ENCODE assay signal across 9 cellular contexts in the genomic region with DNA sequence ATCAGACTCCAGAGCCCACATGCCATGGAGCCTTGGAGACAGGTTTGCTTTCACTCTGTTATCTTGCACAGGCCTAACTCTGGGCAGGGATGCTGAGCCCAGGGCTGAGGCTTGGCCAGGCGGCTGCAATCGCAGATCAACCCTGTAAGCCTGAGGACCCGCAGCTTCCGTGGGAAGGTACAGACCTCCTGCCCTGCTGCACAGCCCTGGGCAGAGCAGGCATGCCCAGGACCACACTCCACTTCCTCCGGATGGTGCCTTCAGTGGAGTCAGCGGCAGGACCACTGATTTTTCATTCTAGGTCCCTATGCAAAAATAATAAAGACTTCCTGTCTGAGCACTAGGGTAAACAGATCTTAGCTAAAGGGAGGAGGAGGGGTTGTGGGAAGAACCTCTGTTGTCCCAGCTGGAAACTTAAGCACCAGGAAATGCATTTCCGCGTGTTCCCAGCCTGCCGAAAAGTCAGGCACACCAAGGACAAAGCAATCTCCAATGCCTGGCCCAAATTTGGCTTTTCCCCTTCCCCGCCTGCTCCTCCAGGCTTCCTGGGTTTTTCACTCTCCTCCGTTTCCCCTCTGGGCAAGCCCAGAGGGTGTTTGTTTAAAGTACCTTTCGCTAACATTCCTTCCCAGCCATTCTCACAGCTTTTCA.
A peak's percentile ranks its signal among the peaks of the same experiment; 100 is the strongest.
DNase-seq lines count a peak whose midpoint lies in the region; ATAC-seq and TF ChIP-seq lines count a peak whose summit lies in the region.
"Had no signal": no experiment of that assay in that cellular context is flagged by ENCODE, and none has a peak within 500 bp of the region (broad histone marks: within the 10 kb centered on the region; RNA-seq: fewer than 3 reads in every experiment).

No MANE protein-coding gene starts in this region.

- H3K4me1 ChIP-seq in heart right ventricle (peaks cover 5 to 40% (median 31%) of the 10 kb centered on the region in 9 donors), neuronal stem cell (ENCODE audit: control insufficient read depth in 2 of 2, insufficient read depth in 1 of 2, low read depth in 1 of 2, low read length in 2 of 2) (peaks cover 3 to 6% of the 10 kb centered on the region in 2 donors)

- H3K14ac ChIP-seq in neuronal stem cell (ENCODE audit: low read length): no peak overlapping the region

- H3K27me3 ChIP-seq in heart right ventricle: peaks cover 0 to 13% (median 0%) of the 10 kb centered on the region in 7 donors
- peaks cover 0 to 3% (median 2%) of the 10 kb centered on the region in 3 experiments for H3K27me3 ChIP-seq in neuronal stem cell (ENCODE audit: control insufficient read depth in 3 of 3, insufficient read depth in 3 of 3, low read depth in 1 of 3, low read length in 3 of 3)

- H3K4me3 ChIP-seq in heart right ventricle (peak overlapping the region in 5 of 10 donors; percentile 11 to 25 (median 17)), neuronal stem cell (ENCODE audit: low read length in 2 of 2) (no peak overlapping the region)
- H3K4me3 ChIP-seq: mucosa of descending colon had no signal

- peak overlapping the region; percentile 85 for H3K18ac ChIP-seq in neuronal stem cell (ENCODE audit: low read length)

- H3K27ac ChIP-seq in heart right ventricle (peak overlapping the region in 9 of 10 donors; percentile 58 to 86 (median 81)), neuronal stem cell (replicated peaks; ENCODE audit: low read length) (no peak overlapping the region)

- 10 to 19% methylated on average over 12 of the region's 12 CpGs for WGBS in heart right ventricle, 2 donors
- no CpG with 5 or more reads among the region's 12 CpGs for WGBS in neuronal stem cell (ENCODE audit: extremely low coverage in 2 of 2, insufficient read length in 2 of 2, insufficient replicate concordance in 1 of 2), 2 donors

- peak overlapping the region; percentile 20 for H2AK5ac ChIP-seq in neuronal stem cell (ENCODE audit: low read depth, low read length)

- H4K8ac ChIP-seq in neuronal stem cell (ENCODE audit: low read depth, low read length): no peak overlapping the region

- no peak overlapping the region for H3K4ac ChIP-seq in neuronal stem cell (ENCODE audit: low read length)

- H3K4me2 ChIP-seq in neuronal stem cell (ENCODE audit: insufficient read depth, low read length, poor library complexity, severe bottlenecking): no peak overlapping the region

- no peak overlapping the region for H4K91ac ChIP-seq in neuronal stem cell (ENCODE audit: low read depth, low read length, poor library complexity)

- no peak overlapping the region for H3K9ac ChIP-seq in neuronal stem cell (ENCODE audit: low read depth, low read length, poor library complexity)

- DNase-seq in EH (ENCODE audit: low read depth) (peak; percentile 43), SHP77 (lab: John Stamatoyannopoulos, UW) (peak; percentile 31 to 66), heart right ventricle (peak; percentile 21 to 62), neuronal stem cell (ENCODE audit: low spot score) (no peak)

- peak overlapping the region; percentile 26 for H2BK12ac ChIP-seq in neuronal stem cell (ENCODE audit: low read length)

- H3K23ac ChIP-seq in neuronal stem cell (ENCODE audit: low read depth, low read length, poor library complexity): no peak overlapping the region

- H3K36me3 ChIP-seq in heart right ventricle (no peaks in the 10 kb centered on the region), neuronal stem cell (replicated peaks in 1 of 2; ENCODE audit: control insufficient read depth in 2 of 2, insufficient read depth in 2 of 2, low read length in 2 of 2) (no peaks in the 10 kb centered on the region)

- peak overlapping the region; percentile 19 for H2BK15ac ChIP-seq in neuronal stem cell (ENCODE audit: low read length)

- H2BK120ac ChIP-seq in neuronal stem cell (ENCODE audit: low read depth, low read length): no peak overlapping the region

- peak overlapping the region; percentile 86 for H2AFZ ChIP-seq in neuronal stem cell (ENCODE audit: low read length)

- H3K9me3 ChIP-seq in heart right ventricle (no peaks in the 10 kb centered on the region), neuronal stem cell (replicated peaks in 1 of 2; ENCODE audit: control insufficient read depth in 2 of 2, insufficient read depth in 1 of 2, low read depth in 1 of 2, low read length in 2 of 2) (no peaks in the 10 kb centered on the region)
- H3K9me3 ChIP-seq: mucosa of descending colon had no signal

- TF ChIP-seq CTCF in heart right ventricle (IDR thresholded peaks at IDR 0.05): no peak

- intact Hi-C loops in heart right ventricle (cut with DNase I): loop anchor here in 3 of 10 donors (1.0 to 5.0 kb wide), 3 partner anchors 21 to 87 kb away; a partner anchor contains a TSS

- H3K79me1 ChIP-seq in neuronal stem cell (ENCODE audit: low read depth, low read length): no peaks in the 10 kb centered on the region

- ATAC-seq in heart right ventricle (peak; percentile 69 to 93 (median 78)), HG02571 (IDR thresholded peaks at IDR 0.05; ENCODE audit: unreplicated experiment) (no peak), GM18873 (IDR thresholded peaks at IDR 0.05; ENCODE audit: low FRiP score, unreplicated experiment) (no peak), GM18907 (IDR thresholded peaks at IDR 0.05; ENCODE audit: unreplicated experiment) (no peak), HG02885 (IDR thresholded peaks at IDR 0.05; ENCODE audit: poor library complexity, unreplicated experiment) (no peak)
- ATAC-seq: mucosa of descending colon had no signal

- no peak overlapping the region for H2BK5ac ChIP-seq in neuronal stem cell (ENCODE audit: low read length)

Comparison
In these comparisons a context has a peak if more than half of its experiments do, and no peak if none do; other contexts are left out.
1. ATAC-seq: peak in heart right ventricle (8 of 8); none in HG02571 (single experiment), GM18873 (single experiment), GM18907 (single experiment) and HG02885 (single experiment).